In genomic region chr22:46618104-46618647, GRCh38 we compare ENCODE assay signal across 29 cellular contexts. TPM values are rescaled to one million over a fixed set of nuclear protein-coding genes. Genes with fewer than 3 reads are reported as not detected.
DNase-seq lines count a peak whose midpoint lies in the region; ATAC-seq and TF ChIP-seq lines count a peak whose summit lies in the region.
"Had no signal": no experiment of that assay in that cellular context is flagged by ENCODE, and none has a peak within 500 bp of the region (broad histone marks: within the 10 kb centered on the region; RNA-seq: fewer than 3 reads in every experiment).

No MANE protein-coding gene starts in this region.

- DNase-seq in left ventricle myocardium inferior (no peak), Right ventricle myocardium superior (no peak), mesenchymal stem cell (no peak), stomach (no peak), NCI-H226 (no peak), DMS53 (lab: John Stamatoyannopoulos, UW) (no peak)
- DNase-seq: activated CD4-positive, alpha-beta memory T cell treated with anti-CD3 and anti-CD28 coated beads for 36 hours; activated CD8-positive, alpha-beta memory T cell treated with anti-CD3 and anti-CD28 coated beads, Interleukin-2, amount 50 U/mL, for 4 hours; activated naive CD4-positive, alpha-beta T cell treated with anti-CD3 and anti-CD28 coated beads, Interleukin-2, amount 10 ng/mL, durations not matched to agents 7 days and 5 days; amniotic stem cell; BE2C; H7; MM.1S; natural killer cell; NCI-H2081; NCI-H526; OCI-M1; T-helper 17 cell had no signal

- no peak overlapping the region for H2BK120ac ChIP-seq in mesenchymal stem cell (ENCODE audit: low read depth, low read length)

- TF ChIP-seq POLR2A in stomach (IDR thresholded peaks at IDR 0.05): no peak

- H3K4me3 ChIP-seq in left ventricle myocardium inferior (no peak overlapping the region), mesenchymal stem cell (ENCODE audit: insufficient read depth in 1 of 2, low read depth in 1 of 2, low read length in 2 of 2) (no peak overlapping the region), stomach (no peak overlapping the region)
- H3K4me3 ChIP-seq: breast epithelium, GM12878, mucosa of descending colon, SK-N-MC, tibial nerve had no signal

- H3K18ac ChIP-seq in mesenchymal stem cell (ENCODE audit: low read depth in 1 of 2, low read length in 2 of 2): peak overlapping the region in 1 of 2 experiments; percentile 21

- no peak overlapping the region for H4K91ac ChIP-seq in mesenchymal stem cell (ENCODE audit: low read length)

- no peak overlapping the region for H3K9ac ChIP-seq in mesenchymal stem cell (ENCODE audit: low read length)
- H3K9ac ChIP-seq: KMS-11, parathyroid adenoma had no signal

- H3K36me3 ChIP-seq in left ventricle myocardium inferior (no peaks in the 10 kb centered on the region), mesenchymal stem cell (ENCODE audit: control insufficient read depth in 1 of 2, insufficient read depth in 2 of 2, low read depth in 1 of 2, low read length in 2 of 2) (peaks cover 0 to 15% of the 10 kb centered on the region in 2 experiments), stomach (no peaks in the 10 kb centered on the region)
- H3K36me3 ChIP-seq: BE2C, breast epithelium, tibial nerve had no signal

- TF ChIP-seq CTCF in left ventricle myocardium inferior (IDR thresholded peaks at IDR 0.05; ENCODE audit: borderline replicate concordance) (no peak), brain (conservative IDR thresholded peaks at IDR 0.05) (no peak), stomach (IDR thresholded peaks at IDR 0.05) (no peak)

- no peaks in the 10 kb centered on the region for H3K27me3 ChIP-seq in left ventricle myocardium inferior (ENCODE audit: low read depth)
- no peaks in the 10 kb centered on the region for H3K27me3 ChIP-seq in mesenchymal stem cell (ENCODE audit: control insufficient read depth in 1 of 2, insufficient read depth in 1 of 2, low read length in 2 of 2)
- no peaks in the 10 kb centered on the region for H3K27me3 ChIP-seq in stomach
- H3K27me3 ChIP-seq: BE2C, breast epithelium, tibial nerve had no signal

- H3K9me3 Mint-ChIP-seq in brain: peaks cover 0 to 6% (median 0%) of the 10 kb centered on the region in 5 experiments
- H3K9me3 Mint-ChIP-seq: activated CD4-positive, alpha-beta memory T cell treated with anti-CD3 and anti-CD28 coated beads for 36 hours; activated naive CD4-positive, alpha-beta T cell treated with anti-CD3 and anti-CD28 coated beads, Interleukin-2, amount 10 ng/mL, durations not matched to agents 7 days and 5 days; natural killer cell had no signal

- H3K4me1 ChIP-seq in left ventricle myocardium inferior (peaks cover 75% of the 10 kb centered on the region), mesenchymal stem cell (ENCODE audit: control insufficient read depth, insufficient read depth, low read depth, low read length) (peaks cover 45% of the 10 kb centered on the region), stomach (peaks cover 39 to 66% (median 56%) of the 10 kb centered on the region in 4 donors)
- H3K4me1 ChIP-seq: parathyroid adenoma had no signal

- no peak overlapping the region for H3K14ac ChIP-seq in mesenchymal stem cell (ENCODE audit: low read length in 2 of 2)

- H3K4me2 ChIP-seq in mesenchymal stem cell (ENCODE audit: low read length, poor library complexity, severe bottlenecking): no peak overlapping the region
- H3K4me2 ChIP-seq: KMS-11 had no signal

- WGBS in mesenchymal stem cell: 87% methylated on average over 26 of the region's 26 CpGs
- WGBS in stomach, 5 donors: 78 to 90% (median 85%) methylated on average over 20 to 26 of the region's 26 CpGs

- peaks cover 42% of the 10 kb centered on the region for H3K79me1 ChIP-seq in mesenchymal stem cell (replicated peaks; ENCODE audit: low read length, poor library complexity, severe bottlenecking)

- H3K4me3 Mint-ChIP-seq in brain: no peak overlapping the region
- H3K4me3 Mint-ChIP-seq: activated CD4-positive, alpha-beta memory T cell treated with anti-CD3 and anti-CD28 coated beads for 36 hours; activated naive CD4-positive, alpha-beta T cell treated with anti-CD3 and anti-CD28 coated beads, Interleukin-2, amount 10 ng/mL, durations not matched to agents 7 days and 5 days; natural killer cell; T-helper 17 cell had no signal

- no peak overlapping the region for H3K23ac ChIP-seq in mesenchymal stem cell (ENCODE audit: low read length in 2 of 2)

- peaks cover 54% of the 10 kb centered on the region for H3K4me1 Mint-ChIP-seq in brain

- TF ChIP-seq EP300 in stomach (IDR thresholded peaks at IDR 0.05): no peak

- intact Hi-C loops in left ventricle myocardium inferior (cut with micrococcal nuclease) (no loop called here), Right ventricle myocardium superior (cut with DNase I) (no loop called here), stomach (cut with DNase I; ENCODE audit: low total_unique reads) (no loop called here)

- H3K27me3 Mint-ChIP-seq in brain: no peaks in the 10 kb centered on the region
- H3K27me3 Mint-ChIP-seq: activated CD4-positive, alpha-beta memory T cell treated with anti-CD3 and anti-CD28 coated beads for 36 hours; T-helper 17 cell had no signal

- H4K8ac ChIP-seq in mesenchymal stem cell (ENCODE audit: low read length): no peak overlapping the region

- peak overlapping the region; percentile 87 for H3K27ac ChIP-seq in left ventricle myocardium inferior (replicated peaks)
- peak overlapping the region; percentile 80 for H3K27ac ChIP-seq in mesenchymal stem cell (ENCODE audit: low read length, poor library complexity, severe bottlenecking)
- H3K27ac ChIP-seq in stomach: peak overlapping the region in 3 of 5 donors; percentile 4 to 67 (median 46)
- H3K27ac ChIP-seq: KMS-11, parathyroid adenoma, SK-N-MC had no signal

- no peak overlapping the region for H2AFZ ChIP-seq in mesenchymal stem cell (ENCODE audit: low read depth, low read length)
- H2AFZ ChIP-seq: parathyroid adenoma had no signal

- no peak for ATAC-seq in Right ventricle myocardium superior (ENCODE audit: poor library complexity)
- ATAC-seq in HG03571 (IDR thresholded peaks at IDR 0.05; ENCODE audit: unreplicated experiment): no peak
- ATAC-seq: activated CD4-positive, CD25-positive, alpha-beta regulatory T cell treated with anti-CD3 and anti-CD28 coated beads, Interleukin-2, amount 50 U/mL, for 24 hours; esophagus mucosa; GM12878; natural killer cell; T-helper 17 cell had no signal

- H3K9me3 ChIP-seq in left ventricle myocardium inferior (replicated peaks): no peaks in the 10 kb centered on the region
- H3K9me3 ChIP-seq in mesenchymal stem cell (ENCODE audit: control insufficient read depth, low read length): no peaks in the 10 kb centered on the region
- no peaks in the 10 kb centered on the region for H3K9me3 ChIP-seq in stomach
- H3K9me3 ChIP-seq: BE2C, breast epithelium, mucosa of descending colon, tibial nerve had no signal

- peak overlapping the region in 4 of 5 experiments; percentile 49 to 94 (median 84) for H3K27ac Mint-ChIP-seq in brain
- H3K27ac Mint-ChIP-seq: activated CD4-positive, alpha-beta memory T cell treated with anti-CD3 and anti-CD28 coated beads for 36 hours; activated naive CD4-positive, alpha-beta T cell treated with anti-CD3 and anti-CD28 coated beads, Interleukin-2, amount 10 ng/mL, durations not matched to agents 7 days and 5 days; T-helper 17 cell had no signal

- H3K4ac ChIP-seq in mesenchymal stem cell (ENCODE audit: low read depth in 1 of 2, low read length in 2 of 2): no peak overlapping the region

- peak overlapping the region; percentile 42 for H2AK5ac ChIP-seq in mesenchymal stem cell (ENCODE audit: low read length, severe bottlenecking)

- no peak overlapping the region for H2BK5ac ChIP-seq in mesenchymal stem cell (ENCODE audit: low read depth, low read length, poor library complexity, severe bottlenecking)

- no peaks in the 10 kb centered on the region for H3K36me3 Mint-ChIP-seq in brain
- H3K36me3 Mint-ChIP-seq: activated CD4-positive, alpha-beta memory T cell treated with anti-CD3 and anti-CD28 coated beads for 36 hours; natural killer cell had no signal

- no peak overlapping the region for H2BK15ac ChIP-seq in mesenchymal stem cell (ENCODE audit: low read depth, poor library complexity, severe bottlenecking)

- H2BK12ac ChIP-seq in mesenchymal stem cell (ENCODE audit: low read length in 2 of 2): no peak overlapping the region

RNA-seq across cellular contexts. Expression of gene GRAMD4, which starts 2.0 kb away (rescaled TPM):
- total RNA-seq in left ventricle myocardium inferior (77.6 TPM), Right ventricle myocardium superior (80.7 TPM), stomach (100 to 1,000 TPM in 1 of 5 donors, 10 to 100 TPM in 4; 20.5 to 452 (median 30.9) TPM)
- polyA plus RNA-seq in brain (ENCODE audit: insufficient read depth, low read depth, low replicate concordance) (12.6 TPM), stomach (10 to 100 TPM in 2 of 3 donors, 1 to 10 TPM in 1; 7.4 to 14.3 (median 13.7) TPM)
- polyA plus RNA-seq in mesenchymal stem cell (2013, experiment 1 of 2): 5.1 TPM
- polyA plus RNA-seq in mesenchymal stem cell (2013, experiment 2 of 2): 5.0 TPM
